22 cellular contexts compared by ENCODE assay signal in genomic region chr2:214138779-214139178, GRCh38.
DNase-seq lines count a peak whose midpoint lies in the region; ATAC-seq, FAIRE-seq and TF ChIP-seq lines count a peak whose summit lies in the region.
"Had no signal": no experiment of that assay in that cellular context is flagged by ENCODE, and none has a peak within 500 bp of the region (broad histone marks: within the 10 kb centered on the region; RNA-seq: fewer than 3 reads in every experiment).

No MANE protein-coding gene starts in this region.

- ATAC-seq in pancreas: peak in 3 of 4 donors; percentile 21 to 65 (median 51)
- ATAC-seq: CD8-positive, alpha-beta T cell; GM23338 had no signal

- CTCF ChIA-PET in MCF 10A (lab: Yijun Ruan, JAX): interaction anchor here (1.1 kb wide), 1 partner anchor 172 kb away, joined by 4 read pairs; no protein-coding TSS in a partner anchor
- CTCF ChIA-PET in activated naive CD4-positive, alpha-beta T cell treated with anti-CD3 and anti-CD28 coated beads, Interleukin-2, amount 10 ng/mL, durations not matched to agents 7 days and 5 days (lab: Charles Lee): no interaction called here

- no peaks in the 10 kb centered on the region for H3K36me3 ChIP-seq in breast epithelium
- no peaks in the 10 kb centered on the region for H3K36me3 ChIP-seq in pancreas
- H3K36me3 ChIP-seq: BLaER1 had no signal

- peak overlapping the region; percentile 63 for H3K27ac Mint-ChIP-seq in MCF 10A (ENCODE audit: low read depth, unreplicated experiment)
- H3K27ac Mint-ChIP-seq in activated naive CD4-positive, alpha-beta T cell treated with anti-CD3 and anti-CD28 coated beads, Interleukin-2, amount 10 ng/mL, durations not matched to agents 7 days and 5 days: no peak overlapping the region
- H3K27ac Mint-ChIP-seq: B cell; CD4-positive, CD25-positive, alpha-beta regulatory T cell; CD8-positive, alpha-beta T cell; GM23338; H9; HFFc6 had no signal

- TF ChIP-seq CTCF in MCF 10A (IDR thresholded peaks at IDR 0.05; ENCODE audit: unreplicated experiment) (no peak), breast epithelium (IDR thresholded peaks at IDR 0.05) (no peak), pancreas (IDR thresholded peaks at IDR 0.05) (no peak)

- no peak for TF ChIP-seq POLR2A in breast epithelium (IDR thresholded peaks at IDR 0.05)

- POLR2A ChIA-PET in MCF 10A (lab: Yijun Ruan, JAX): interaction anchor here (0.6 to 1.8 kb wide), 2 partner anchors 11 to 101 kb away, joined by 3 to 4 read pairs; no protein-coding TSS in a partner anchor

- no peaks in the 10 kb centered on the region for H3K27me3 ChIP-seq in breast epithelium
- H3K27me3 ChIP-seq in pancreas: no peaks in the 10 kb centered on the region
- H3K27me3 ChIP-seq: BLaER1 had no signal

- H3K9me3 Mint-ChIP-seq in MCF 10A (ENCODE audit: unreplicated experiment): no peaks in the 10 kb centered on the region
- H3K9me3 Mint-ChIP-seq in activated naive CD4-positive, alpha-beta T cell treated with anti-CD3 and anti-CD28 coated beads, Interleukin-2, amount 10 ng/mL, durations not matched to agents 7 days and 5 days: no peaks in the 10 kb centered on the region
- H3K9me3 Mint-ChIP-seq: CD4-positive, CD25-positive, alpha-beta regulatory T cell; CD8-positive, alpha-beta T cell; GM23338; H9; HFFc6 had no signal

- DNase-seq in MCF 10A (ENCODE audit: unreplicated experiment) (no peak), breast epithelium (ENCODE audit: low spot score in 2 of 2) (no peak), NCI-H226 (peak; percentile 13), astrocyte of the hippocampus (ENCODE audit: low read depth, low spot score) (peak; percentile 17), pancreas (no peak), DMS79 treated with DMSO at 0.1 percent for 48 hours (lab: John Stamatoyannopoulos, UW) (no peak), NCI-H2227 (lab: John Stamatoyannopoulos, UW; ENCODE audit: unreplicated experiment) (no peak)
- DNase-seq in activated naive CD4-positive, alpha-beta T cell treated with anti-CD3 and anti-CD28 coated beads, Interleukin-2, amount 10 ng/mL, durations not matched to agents 7 days and 5 days: no peak
- DNase-seq: Calu3; CD4-positive, CD25-positive, alpha-beta regulatory T cell; CD8-positive, alpha-beta T cell; DMS53; EL; GDM1; H9; HFFc6 had no signal

- BruUV-seq in MCF 10A (replicated peaks; lab: Mats Ljungman, UMichigan): no TSS peak

- intact Hi-C loops in MCF 10A (cut with micrococcal nuclease): no loop called here
- intact Hi-C loops in breast epithelium (cut with DNase I; ENCODE audit: low total_unique reads): no loop called here
- intact Hi-C loops in pancreas (cut with DNase I): no loop called here

- FAIRE-seq in pancreas (lab: Jason Lieb, UNC): no peak
- FAIRE-seq: GM12878 had no signal

- peaks cover 19% of the 10 kb centered on the region for H3K4me1 Mint-ChIP-seq in MCF 10A (ENCODE audit: insufficient read depth, unreplicated experiment)
- H3K4me1 Mint-ChIP-seq in activated naive CD4-positive, alpha-beta T cell treated with anti-CD3 and anti-CD28 coated beads, Interleukin-2, amount 10 ng/mL, durations not matched to agents 7 days and 5 days: no peaks in the 10 kb centered on the region
- H3K4me1 Mint-ChIP-seq: B cell; CD4-positive, CD25-positive, alpha-beta regulatory T cell had no signal

- H3K4me3 Mint-ChIP-seq in MCF 10A (ENCODE audit: unreplicated experiment): no peak overlapping the region
- H3K4me3 Mint-ChIP-seq in activated naive CD4-positive, alpha-beta T cell treated with anti-CD3 and anti-CD28 coated beads, Interleukin-2, amount 10 ng/mL, durations not matched to agents 7 days and 5 days: no peak overlapping the region
- H3K4me3 Mint-ChIP-seq: B cell; CD4-positive, CD25-positive, alpha-beta regulatory T cell; CD8-positive, alpha-beta T cell; GM23338; H9; HFFc6 had no signal

- no peaks in the 10 kb centered on the region for H3K36me3 Mint-ChIP-seq in MCF 10A (ENCODE audit: insufficient read depth, unreplicated experiment)
- H3K36me3 Mint-ChIP-seq in activated naive CD4-positive, alpha-beta T cell treated with anti-CD3 and anti-CD28 coated beads, Interleukin-2, amount 10 ng/mL, durations not matched to agents 7 days and 5 days: no peaks in the 10 kb centered on the region
- H3K36me3 Mint-ChIP-seq: CD4-positive, CD25-positive, alpha-beta regulatory T cell; CD8-positive, alpha-beta T cell had no signal

- H3K4me3 ChIP-seq in breast epithelium (no peak overlapping the region), pancreas (no peak overlapping the region)
- H3K4me3 ChIP-seq: BLaER1, GM12878, GM23338 had no signal

- H3K4me1 ChIP-seq in breast epithelium (no peaks in the 10 kb centered on the region), pancreas (peaks cover 0 to 19% (median 12%) of the 10 kb centered on the region in 3 donors)
- H3K4me1 ChIP-seq: BLaER1 had no signal

- no peak overlapping the region for H3K27ac ChIP-seq in breast epithelium
- peak overlapping the region in 1 of 4 donors; percentile 0 for H3K27ac ChIP-seq in pancreas
- H3K27ac ChIP-seq: 22Rv1, BLaER1, C4-2B had no signal

- H3K9me3 ChIP-seq in breast epithelium (no peaks in the 10 kb centered on the region), pancreas (no peaks in the 10 kb centered on the region)
- H3K9me3 ChIP-seq: BLaER1 had no signal

- no peaks in the 10 kb centered on the region for H3K27me3 Mint-ChIP-seq in MCF 10A (ENCODE audit: insufficient read depth, unreplicated experiment)
- no peaks in the 10 kb centered on the region for H3K27me3 Mint-ChIP-seq in activated naive CD4-positive, alpha-beta T cell treated with anti-CD3 and anti-CD28 coated beads, Interleukin-2, amount 10 ng/mL, durations not matched to agents 7 days and 5 days
- H3K27me3 Mint-ChIP-seq: B cell; CD4-positive, CD25-positive, alpha-beta regulatory T cell had no signal

Comparison
In these comparisons a context has a peak if more than half of its experiments do, and no peak if none do; other contexts are left out.
1. DNase-seq: peak in NCI-H226 (single experiment) and astrocyte of the hippocampus (single experiment); none in MCF 10A (single experiment), breast epithelium (0 of 2), pancreas (0 of 6), activated naive CD4-positive, alpha-beta T cell treated with anti-CD3 and anti-CD28 coated beads, Interleukin-2, amount 10 ng/mL, durations not matched to agents 7 days and 5 days (single experiment), DMS79 treated with DMSO at 0.1 percent for 48 hours (single experiment) and NCI-H2227 (single experiment).